ENCODE assay signal across 8 cellular contexts in the genomic region with DNA sequence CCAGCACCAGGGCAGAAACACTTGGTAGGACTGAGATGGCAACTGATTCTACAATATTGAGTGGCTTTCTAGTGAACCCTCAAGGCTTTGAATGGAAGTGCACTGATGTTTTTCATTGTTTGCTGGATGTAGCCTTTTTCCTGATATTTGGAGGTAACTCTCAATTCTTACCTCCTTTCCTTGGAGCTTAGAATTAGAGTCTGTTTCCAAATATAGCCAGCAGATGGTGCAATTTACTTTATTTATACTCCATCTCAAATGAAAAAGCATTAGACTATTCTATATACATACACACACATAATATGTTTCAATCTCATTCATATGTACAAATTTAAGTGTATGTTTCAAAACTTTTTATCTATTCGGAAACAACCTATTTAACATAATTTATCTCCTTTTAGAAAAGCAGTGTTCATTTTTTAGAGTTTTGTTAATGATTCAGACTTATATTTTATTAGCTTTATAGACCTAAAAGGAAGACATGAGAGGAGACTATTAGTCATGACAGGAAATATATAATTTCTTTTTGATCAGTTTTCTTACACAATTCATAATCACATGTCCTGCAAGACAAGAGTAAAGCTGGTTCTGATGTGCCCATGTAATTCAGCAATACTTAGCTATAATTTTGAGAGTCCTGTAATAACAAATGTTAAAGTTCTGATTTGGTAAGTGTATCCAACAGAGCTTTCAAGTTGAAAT.
DNase-seq lines count a peak whose midpoint lies in the region; ATAC-seq and TF ChIP-seq lines count a peak whose summit lies in the region.

No MANE protein-coding gene starts in this region.

- H3K9me3 ChIP-seq in SK-N-MC (ENCODE audit: low read depth, low read length) = no peaks in the 10 kb centered on the region
- no peaks in the 10 kb centered on the region for H3K9me3 ChIP-seq in gastroesophageal sphincter
- no peaks in the 10 kb centered on the region for H3K9me3 ChIP-seq in tibial nerve

- no peaks in the 10 kb centered on the region for H3K79me2 ChIP-seq in KMS-11 (ENCODE audit: insufficient read depth, low read depth)

- no peaks in the 10 kb centered on the region for H3K36me3 ChIP-seq in KMS-11 (ENCODE audit: insufficient read depth)
- H3K36me3 ChIP-seq in SK-N-MC (ENCODE audit: insufficient read depth, low read length) = no peaks in the 10 kb centered on the region
- H3K36me3 ChIP-seq in gastroesophageal sphincter = no peaks in the 10 kb centered on the region
- no peaks in the 10 kb centered on the region for H3K36me3 ChIP-seq in tibial nerve

- H3K4me2 ChIP-seq in KMS-11 = no peak overlapping the region

- 4 to 11% methylated on average over 1 of the region's 1 CpG for WGBS in gastroesophageal sphincter (ENCODE audit: low coverage in 1 of 2), 2 donors
- WGBS in tibial nerve, 2 donors = 8 to 10% methylated on average over 1 of the region's 1 CpG

- no peaks in the 10 kb centered on the region for H4K20me1 ChIP-seq in KMS-11 (ENCODE audit: insufficient read depth)

- H3K4me1 ChIP-seq in KMS-11 (ENCODE audit: low read depth, poor library complexity, severe bottlenecking) (no peaks in the 10 kb centered on the region), gastroesophageal sphincter (no peaks in the 10 kb centered on the region), tibial nerve (no peaks in the 10 kb centered on the region)

- in situ Hi-C loops in ACHN (cut with HindIII; ENCODE audit: low pct_ligation_motif_present, low pct_unique_long_range_greater_than_20kb, low sequenced_read_pairs) = no loop called here

- no peak overlapping the region for H2AFZ ChIP-seq in KMS-11 (ENCODE audit: low read depth)

- TF ChIP-seq EP300 in gastroesophageal sphincter (IDR thresholded peaks at IDR 0.05) = no peak
- no peak for TF ChIP-seq EP300 in tibial nerve (IDR thresholded peaks at IDR 0.05)

- ATAC-seq in GM18499 (IDR thresholded peaks at IDR 0.05; ENCODE audit: insufficient read depth, unreplicated experiment) (peak; percentile 68), gastroesophageal sphincter (no peak), GM19328 (IDR thresholded peaks at IDR 0.05; ENCODE audit: unreplicated experiment) (no peak)

- TF ChIP-seq CTCF in KMS-11 (conservative IDR thresholded peaks at IDR 0.05; ENCODE audit: low read depth, low read length) = peak; percentile 81
- TF ChIP-seq CTCF in gastroesophageal sphincter (IDR thresholded peaks at IDR 0.05) = peak; percentile 24 to 60 (median 35)
- peak in 4 of 5 experiments; percentile 19 to 47 (median 31) for TF ChIP-seq CTCF in tibial nerve (IDR thresholded peaks at IDR 0.05)

- H3K27ac ChIP-seq in KMS-11 (no peak overlapping the region), SK-N-MC (0 out of 2 replicates have a peak overlapping the region, but pooled peaks have one; percentile 10), gastroesophageal sphincter (no peak overlapping the region), tibial nerve (no peak overlapping the region)

- H3K9ac ChIP-seq in KMS-11 (no peak overlapping the region), SK-N-MC (ENCODE audit: insufficient read length) (no peak overlapping the region)

- no peak for TF ChIP-seq POLR2A in gastroesophageal sphincter (IDR thresholded peaks at IDR 0.05)
- TF ChIP-seq POLR2A in tibial nerve (IDR thresholded peaks at IDR 0.05) = no peak

- H3K4me3 ChIP-seq in KMS-11 (IDR thresholded peaks at IDR 0.05; ENCODE audit: insufficient read depth, low read depth, low read length) (no peak overlapping the region), SK-N-MC (no peak overlapping the region), gastroesophageal sphincter (no peak overlapping the region), tibial nerve (no peak overlapping the region)

- DNase-seq in ACHN (peak; percentile 62), SK-N-MC (ENCODE audit: low read depth, low spot score) (no peak), tibial nerve (ENCODE audit: low spot score in 2 of 2) (no peak)
- DNase-seq in effector CD4-positive, alpha-beta T cell = no peak

- no peaks in the 10 kb centered on the region for H3K27me3 ChIP-seq in KMS-11 (ENCODE audit: insufficient read depth, low read depth)
- no peaks in the 10 kb centered on the region for H3K27me3 ChIP-seq in gastroesophageal sphincter
- H3K27me3 ChIP-seq in tibial nerve = no peaks in the 10 kb centered on the region

Comparison
In these comparisons a context has a peak if more than half of its experiments do, and no peak if none do; other contexts are left out.
1. CTCF ChIP-seq: peak in every context shown above with its lines; median percentile 81 in KMS-11; 35 in gastroesophageal sphincter; 31 in tibial nerve.